ENCODE assay signal across 1 cellular context in the genomic region with DNA sequence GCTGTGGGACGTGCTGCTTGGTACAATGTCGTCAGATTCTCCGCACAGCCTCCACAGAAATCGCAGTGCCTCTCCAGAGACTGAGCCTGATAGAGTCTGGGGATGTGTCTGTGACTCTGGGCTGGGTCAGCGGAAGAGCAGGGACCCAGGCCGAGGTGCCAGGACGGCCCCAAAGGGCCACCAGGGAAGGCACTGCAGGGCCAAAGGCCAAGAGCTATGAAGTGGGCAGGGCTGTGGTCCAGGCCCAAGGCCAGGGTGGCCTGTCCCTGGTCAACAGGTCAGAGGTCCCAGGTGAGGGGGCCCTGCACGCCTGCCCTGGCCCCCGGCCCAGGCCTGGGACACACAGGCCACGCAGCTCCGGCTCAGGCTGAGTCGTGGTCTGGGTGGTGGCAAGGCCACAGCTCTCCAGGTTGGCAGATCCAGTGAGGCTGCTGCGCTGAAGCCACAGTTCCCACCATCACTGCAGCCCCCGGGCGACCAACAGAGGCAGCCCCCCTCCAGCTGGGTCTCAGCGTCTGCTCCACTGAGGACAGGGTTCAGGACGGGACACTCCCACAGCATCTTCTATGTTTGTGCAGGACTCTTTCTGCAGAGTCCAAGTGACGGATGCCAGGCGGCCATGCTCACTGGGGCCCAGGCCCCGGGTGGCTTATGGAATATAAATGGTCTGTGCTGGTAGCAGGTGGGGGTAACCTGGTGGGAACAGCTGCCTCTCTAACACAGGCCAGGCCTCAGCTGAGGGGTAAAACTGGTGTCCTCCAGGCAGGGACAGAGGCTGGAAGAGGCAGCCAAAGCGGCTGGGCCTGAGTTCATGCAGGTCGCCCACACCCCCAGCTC.
TF ChIP-seq lines count a peak whose summit lies in the region.

No MANE protein-coding gene starts in this region.

TF ChIP-seq in HepG2, 621 proteins besides CTCF, POLR2A, EP300 and RAD21 (continues in another document):
- peak; percentile 84 for TF ChIP-seq MED1 (CRISPR knock-in tag; IDR thresholded peaks at IDR 0.05)
- peak; percentile 54 for TF ChIP-seq GATAD2A (CRISPR knock-in tag; IDR thresholded peaks at IDR 0.05)
- no peak for TF ChIP-seq TCF12 (IDR thresholded peaks at IDR 0.05)
- no peak for TF ChIP-seq TCF12 (CRISPR knock-in tag; IDR thresholded peaks at IDR 0.05)
- TF ChIP-seq ZNF766 (CRISPR knock-in tag; IDR thresholded peaks at IDR 0.05; ENCODE audit: borderline replicate concordance), result 0 out of 2 replicates have a peak, but pooled peaks have one; percentile 0
- 0 out of 2 replicates have a peak, but pooled peaks have one; percentile 41 for TF ChIP-seq ZNF414 (CRISPR knock-in tag; IDR thresholded peaks at IDR 0.05)
- TF ChIP-seq ZBTB40 (IDR thresholded peaks at IDR 0.05), result no peak
- peak; percentile 58; the same call in 1 of the 2 replicates for TF ChIP-seq ZBTB40 (CRISPR knock-in tag; IDR thresholded peaks at IDR 0.05)
- no peak for TF ChIP-seq PCBP2 (optimal IDR thresholded peaks at IDR 0.05; ENCODE audit: low read depth, low read length, poor library complexity, severe bottlenecking)
- peak; percentile 79 for TF ChIP-seq SKIL (CRISPR knock-in tag; IDR thresholded peaks at IDR 0.05; ENCODE audit: borderline replicate concordance)
- TF ChIP-seq ZBTB7A (CRISPR knock-in tag; IDR thresholded peaks at IDR 0.05), result peak; percentile 74
- no peak for TF ChIP-seq TCF7 (IDR thresholded peaks at IDR 0.05; ENCODE audit: low read depth)
- peak; percentile 69; the same call in 1 of the 2 replicates for TF ChIP-seq KDM2A (CRISPR knock-in tag; IDR thresholded peaks at IDR 0.05; ENCODE audit: borderline replicate concordance, low read depth)
- TF ChIP-seq, protein P1, sequence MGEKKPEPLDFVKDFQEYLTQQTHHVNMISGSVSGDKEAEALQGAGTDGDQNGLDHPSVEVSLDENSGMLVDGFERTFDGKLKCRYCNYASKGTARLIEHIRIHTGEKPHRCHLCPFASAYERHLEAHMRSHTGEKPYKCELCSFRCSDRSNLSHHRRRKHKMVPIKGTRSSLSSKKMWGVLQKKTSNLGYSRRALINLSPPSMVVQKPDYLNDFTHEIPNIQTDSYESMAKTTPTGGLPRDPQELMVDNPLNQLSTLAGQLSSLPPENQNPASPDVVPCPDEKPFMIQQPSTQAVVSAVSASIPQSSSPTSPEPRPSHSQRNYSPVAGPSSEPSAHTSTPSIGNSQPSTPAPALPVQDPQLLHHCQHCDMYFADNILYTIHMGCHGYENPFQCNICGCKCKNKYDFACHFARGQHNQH (CRISPR knock-in tag; IDR thresholded peaks at IDR 0.05), result no peak; the same call in 1 of the 2 replicates
- peak; percentile 36; the same call in 1 of the 2 replicates for TF ChIP-seq NRL (CRISPR knock-in tag; IDR thresholded peaks at IDR 0.05; ENCODE audit: borderline replicate concordance)
- TF ChIP-seq KDM4B (CRISPR knock-in tag; IDR thresholded peaks at IDR 0.05), result no peak
- TF ChIP-seq SPEN (CRISPR knock-in tag; IDR thresholded peaks at IDR 0.05; ENCODE audit: low read depth), result peak; percentile 18; the same call in 1 of the 2 replicates
- TF ChIP-seq, protein P2, sequence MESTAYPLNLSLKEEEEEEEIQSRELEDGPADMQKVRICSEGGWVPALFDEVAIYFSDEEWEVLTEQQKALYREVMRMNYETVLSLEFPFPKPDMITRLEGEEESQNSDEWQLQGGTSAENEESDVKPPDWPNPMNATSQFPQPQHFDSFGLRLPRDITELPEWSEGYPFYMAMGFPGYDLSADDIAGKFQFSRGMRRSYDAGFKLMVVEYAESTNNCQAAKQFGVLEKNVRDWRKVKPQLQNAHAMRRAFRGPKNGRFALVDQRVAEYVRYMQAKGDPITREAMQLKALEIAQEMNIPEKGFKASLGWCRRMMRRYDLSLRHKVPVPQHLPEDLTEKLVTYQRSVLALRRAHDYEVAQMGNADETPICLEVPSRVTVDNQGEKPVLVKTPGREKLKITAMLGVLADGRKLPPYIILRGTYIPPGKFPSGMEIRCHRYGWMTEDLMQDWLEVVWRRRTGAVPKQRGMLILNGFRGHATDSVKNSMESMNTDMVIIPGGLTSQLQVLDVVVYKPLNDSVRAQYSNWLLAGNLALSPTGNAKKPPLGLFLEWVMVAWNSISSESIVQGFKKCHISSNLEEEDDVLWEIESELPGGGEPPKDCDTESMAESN (CRISPR knock-in tag; conservative IDR thresholded peaks at IDR 0.05), result 0 out of 2 replicates have a peak, but pooled peaks have one; percentile 37
- no peak for TF ChIP-seq ZNF674 (CRISPR knock-in tag; IDR thresholded peaks at IDR 0.05; ENCODE audit: low read depth)
- 0 out of 2 replicates have a peak, but pooled peaks have one; percentile 27 for TF ChIP-seq HOXA3 (CRISPR knock-in tag; IDR thresholded peaks at IDR 0.05)
- TF ChIP-seq ETV5 (CRISPR knock-in tag; IDR thresholded peaks at IDR 0.05; ENCODE audit: borderline replicate concordance), result peak; percentile 28; the same call in 1 of the 2 replicates
- peak; percentile 42; the same call in 1 of the 2 replicates for TF ChIP-seq RELA (CRISPR knock-in tag; IDR thresholded peaks at IDR 0.05)
- TF ChIP-seq ZNF549 (CRISPR knock-in tag; IDR thresholded peaks at IDR 0.05), result peak; percentile 89; the same call in 1 of the 2 replicates
- TF ChIP-seq ZBTB33 (CRISPR knock-in tag; IDR thresholded peaks at IDR 0.05), result peak; percentile 73; the same call in 1 of the 2 replicates
- TF ChIP-seq HMGA1 (CRISPR knock-in tag; conservative IDR thresholded peaks at IDR 0.05), result no peak
- peak; percentile 39; the same call in 1 of the 2 replicates for TF ChIP-seq CBX5 (CRISPR knock-in tag; IDR thresholded peaks at IDR 0.05; ENCODE audit: borderline replicate concordance)
- TF ChIP-seq ZNF557 (CRISPR knock-in tag; IDR thresholded peaks at IDR 0.05), result no peak
- TF ChIP-seq FOXO1 (CRISPR knock-in tag; IDR thresholded peaks at IDR 0.05), result peak; percentile 61; the same call in 1 of the 2 replicates
- TF ChIP-seq PAXIP1 (CRISPR knock-in tag; conservative IDR thresholded peaks at IDR 0.05), result peak; percentile 75
- 0 out of 2 replicates have a peak, but pooled peaks have one; percentile 46 for TF ChIP-seq KDM3A (CRISPR knock-in tag; IDR thresholded peaks at IDR 0.05; ENCODE audit: low read depth)
- peak; percentile 82; the same call in 1 of the 2 replicates for TF ChIP-seq NR2F2 (IDR thresholded peaks at IDR 0.05; ENCODE audit: borderline replicate concordance, low read depth)
- peak; percentile 45; the same call in 1 of the 2 replicates for TF ChIP-seq PPARG (CRISPR knock-in tag; conservative IDR thresholded peaks at IDR 0.05)
- peak; percentile 48 for TF ChIP-seq TEAD3 (CRISPR knock-in tag; optimal IDR thresholded peaks at IDR 0.05; ENCODE audit: borderline replicate concordance)
